In genomic region chr15:40108855-40109735, GRCh38 we compare ENCODE assay signal across 1 cellular context.
TF ChIP-seq lines count a peak whose summit lies in the region.

A gene with protein sequence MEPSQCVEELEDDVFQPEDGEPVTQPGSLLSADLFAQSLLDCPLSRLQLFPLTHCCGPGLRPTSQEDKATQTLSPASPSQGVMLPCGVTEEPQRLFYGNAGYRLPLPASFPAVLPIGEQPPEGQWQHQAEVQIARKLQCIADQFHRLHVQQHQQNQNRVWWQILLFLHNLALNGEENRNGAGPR (minus strand): TSS chr15:40108879. CDS start chr15:40106086, 2,793 bp downstream.

TF ChIP-seq in HepG2, 621 proteins besides CTCF, POLR2A, EP300 and RAD21 (continued from another document and continues in another):
- TF ChIP-seq HBP1 (CRISPR knock-in tag; IDR thresholded peaks at IDR 0.05; ENCODE audit: low read depth): peak; percentile 65
- TF ChIP-seq ZNF382 (CRISPR knock-in tag; IDR thresholded peaks at IDR 0.05; ENCODE audit: borderline replicate concordance): no peak
- TF ChIP-seq ZNF230 (CRISPR knock-in tag; IDR thresholded peaks at IDR 0.05): peak; percentile 88
- no peak for TF ChIP-seq FOSL1 (CRISPR knock-in tag; IDR thresholded peaks at IDR 0.05; ENCODE audit: borderline replicate concordance)
- TF ChIP-seq SRF (IDR thresholded peaks at IDR 0.05; ENCODE audit: low read depth, low read length): no peak
- no peak for TF ChIP-seq MLLT10 (CRISPR knock-in tag; IDR thresholded peaks at IDR 0.05)
- TF ChIP-seq SMAD9 (CRISPR knock-in tag; IDR thresholded peaks at IDR 0.05): no peak
- TF ChIP-seq, protein P1, sequence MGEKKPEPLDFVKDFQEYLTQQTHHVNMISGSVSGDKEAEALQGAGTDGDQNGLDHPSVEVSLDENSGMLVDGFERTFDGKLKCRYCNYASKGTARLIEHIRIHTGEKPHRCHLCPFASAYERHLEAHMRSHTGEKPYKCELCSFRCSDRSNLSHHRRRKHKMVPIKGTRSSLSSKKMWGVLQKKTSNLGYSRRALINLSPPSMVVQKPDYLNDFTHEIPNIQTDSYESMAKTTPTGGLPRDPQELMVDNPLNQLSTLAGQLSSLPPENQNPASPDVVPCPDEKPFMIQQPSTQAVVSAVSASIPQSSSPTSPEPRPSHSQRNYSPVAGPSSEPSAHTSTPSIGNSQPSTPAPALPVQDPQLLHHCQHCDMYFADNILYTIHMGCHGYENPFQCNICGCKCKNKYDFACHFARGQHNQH (CRISPR knock-in tag; IDR thresholded peaks at IDR 0.05): peak; percentile 62; the same call in 1 of the 2 replicates
- TF ChIP-seq, protein P2, sequence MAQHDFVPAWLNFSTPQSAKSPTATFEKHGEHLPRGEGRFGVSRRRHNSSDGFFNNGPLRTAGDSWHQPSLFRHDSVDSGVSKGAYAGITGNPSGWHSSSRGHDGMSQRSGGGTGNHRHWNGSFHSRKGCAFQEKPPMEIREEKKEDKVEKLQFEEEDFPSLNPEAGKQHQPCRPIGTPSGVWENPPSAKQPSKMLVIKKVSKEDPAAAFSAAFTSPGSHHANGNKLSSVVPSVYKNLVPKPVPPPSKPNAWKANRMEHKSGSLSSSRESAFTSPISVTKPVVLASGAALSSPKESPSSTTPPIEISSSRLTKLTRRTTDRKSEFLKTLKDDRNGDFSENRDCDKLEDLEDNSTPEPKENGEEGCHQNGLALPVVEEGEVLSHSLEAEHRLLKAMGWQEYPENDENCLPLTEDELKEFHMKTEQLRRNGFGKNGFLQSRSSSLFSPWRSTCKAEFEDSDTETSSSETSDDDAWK (CRISPR knock-in tag; IDR thresholded peaks at IDR 0.05): no peak
- peak; percentile 72 for TF ChIP-seq ZNF501 (CRISPR knock-in tag; IDR thresholded peaks at IDR 0.05)
- no peak for TF ChIP-seq ZSCAN30 (CRISPR knock-in tag; IDR thresholded peaks at IDR 0.05)
- TF ChIP-seq, protein P3, sequence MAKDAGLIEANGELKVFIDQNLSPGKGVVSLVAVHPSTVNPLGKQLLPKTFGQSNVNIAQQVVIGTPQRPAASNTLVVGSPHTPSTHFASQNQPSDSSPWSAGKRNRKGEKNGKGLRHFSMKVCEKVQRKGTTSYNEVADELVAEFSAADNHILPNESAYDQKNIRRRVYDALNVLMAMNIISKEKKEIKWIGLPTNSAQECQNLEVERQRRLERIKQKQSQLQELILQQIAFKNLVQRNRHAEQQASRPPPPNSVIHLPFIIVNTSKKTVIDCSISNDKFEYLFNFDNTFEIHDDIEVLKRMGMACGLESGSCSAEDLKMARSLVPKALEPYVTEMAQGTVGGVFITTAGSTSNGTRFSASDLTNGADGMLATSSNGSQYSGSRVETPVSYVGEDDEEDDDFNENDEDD (CRISPR knock-in tag; IDR thresholded peaks at IDR 0.05; ENCODE audit: borderline replicate concordance): peak; percentile 78; the same call in 1 of the 2 replicates
- TF ChIP-seq SPEN (CRISPR knock-in tag; IDR thresholded peaks at IDR 0.05; ENCODE audit: low read depth): peak; percentile 85; the same call in 1 of the 2 replicates
- TF ChIP-seq ISL2 (CRISPR knock-in tag; IDR thresholded peaks at IDR 0.05): peak; percentile 62; the same call in 1 of the 2 replicates
- no peak for TF ChIP-seq JUND (CRISPR knock-in tag; IDR thresholded peaks at IDR 0.05)
- TF ChIP-seq ZMYM4 (CRISPR knock-in tag; IDR thresholded peaks at IDR 0.05): peak; percentile 87
- TF ChIP-seq, protein P4, sequence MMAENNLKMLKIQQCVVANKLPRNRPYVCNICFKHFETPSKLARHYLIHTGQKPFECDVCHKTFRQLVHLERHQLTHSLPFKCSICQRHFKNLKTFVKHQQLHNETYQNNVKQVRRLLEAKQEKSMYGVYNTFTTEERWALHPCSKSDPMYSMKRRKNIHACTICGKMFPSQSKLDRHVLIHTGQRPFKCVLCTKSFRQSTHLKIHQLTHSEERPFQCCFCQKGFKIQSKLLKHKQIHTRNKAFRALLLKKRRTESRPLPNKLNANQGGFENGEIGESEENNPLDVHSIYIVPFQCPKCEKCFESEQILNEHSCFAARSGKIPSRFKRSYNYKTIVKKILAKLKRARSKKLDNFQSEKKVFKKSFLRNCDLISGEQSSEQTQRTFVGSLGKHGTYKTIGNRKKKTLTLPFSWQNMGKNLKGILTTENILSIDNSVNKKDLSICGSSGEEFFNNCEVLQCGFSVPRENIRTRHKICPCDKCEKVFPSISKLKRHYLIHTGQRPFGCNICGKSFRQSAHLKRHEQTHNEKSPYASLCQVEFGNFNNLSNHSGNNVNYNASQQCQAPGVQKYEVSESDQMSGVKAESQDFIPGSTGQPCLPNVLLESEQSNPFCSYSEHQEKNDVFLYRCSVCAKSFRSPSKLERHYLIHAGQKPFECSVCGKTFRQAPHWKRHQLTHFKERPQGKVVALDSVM (CRISPR knock-in tag; IDR thresholded peaks at IDR 0.05): peak; percentile 33; the same call in 1 of the 2 replicates
- peak; percentile 54 for TF ChIP-seq CBFB (CRISPR knock-in tag; IDR thresholded peaks at IDR 0.05)
- TF ChIP-seq, protein P5, sequence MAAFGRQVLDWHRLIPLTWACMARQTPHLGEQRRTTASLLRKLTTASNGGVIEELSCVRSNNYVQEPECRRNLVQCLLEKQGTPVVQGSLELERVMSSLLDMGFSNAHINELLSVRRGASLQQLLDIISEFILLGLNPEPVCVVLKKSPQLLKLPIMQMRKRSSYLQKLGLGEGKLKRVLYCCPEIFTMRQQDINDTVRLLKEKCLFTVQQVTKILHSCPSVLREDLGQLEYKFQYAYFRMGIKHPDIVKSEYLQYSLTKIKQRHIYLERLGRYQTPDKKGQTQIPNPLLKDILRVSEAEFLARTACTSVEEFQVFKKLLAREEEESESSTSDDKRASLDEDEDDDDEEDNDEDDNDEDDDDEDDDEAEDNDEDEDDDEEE (CRISPR knock-in tag; IDR thresholded peaks at IDR 0.05): no peak
- no peak; the same call in 1 of the 2 replicates for TF ChIP-seq KDM4B (CRISPR knock-in tag; IDR thresholded peaks at IDR 0.05)
- 0 out of 2 replicates have a peak, but pooled peaks have one; percentile 66 for TF ChIP-seq GTF3A (CRISPR knock-in tag; conservative IDR thresholded peaks at IDR 0.05)
- TF ChIP-seq DZIP1 (CRISPR knock-in tag; IDR thresholded peaks at IDR 0.05): no peak; the same call in 1 of the 2 replicates
- peak; percentile 70 for TF ChIP-seq PITX1 (CRISPR knock-in tag; IDR thresholded peaks at IDR 0.05)
- TF ChIP-seq ZNF333 (CRISPR knock-in tag; IDR thresholded peaks at IDR 0.05; ENCODE audit: borderline replicate concordance): no peak
- no peak for TF ChIP-seq ZBTB42 (CRISPR knock-in tag; IDR thresholded peaks at IDR 0.05)
- TF ChIP-seq ZNF329 (CRISPR knock-in tag; IDR thresholded peaks at IDR 0.05; ENCODE audit: low read depth): no peak
- TF ChIP-seq, protein P6, sequence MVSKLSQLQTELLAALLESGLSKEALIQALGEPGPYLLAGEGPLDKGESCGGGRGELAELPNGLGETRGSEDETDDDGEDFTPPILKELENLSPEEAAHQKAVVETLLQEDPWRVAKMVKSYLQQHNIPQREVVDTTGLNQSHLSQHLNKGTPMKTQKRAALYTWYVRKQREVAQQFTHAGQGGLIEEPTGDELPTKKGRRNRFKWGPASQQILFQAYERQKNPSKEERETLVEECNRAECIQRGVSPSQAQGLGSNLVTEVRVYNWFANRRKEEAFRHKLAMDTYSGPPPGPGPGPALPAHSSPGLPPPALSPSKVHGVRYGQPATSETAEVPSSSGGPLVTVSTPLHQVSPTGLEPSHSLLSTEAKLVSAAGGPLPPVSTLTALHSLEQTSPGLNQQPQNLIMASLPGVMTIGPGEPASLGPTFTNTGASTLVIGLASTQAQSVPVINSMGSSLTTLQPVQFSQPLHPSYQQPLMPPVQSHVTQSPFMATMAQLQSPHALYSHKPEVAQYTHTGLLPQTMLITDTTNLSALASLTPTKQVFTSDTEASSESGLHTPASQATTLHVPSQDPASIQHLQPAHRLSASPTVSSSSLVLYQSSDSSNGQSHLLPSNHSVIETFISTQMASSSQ (IDR thresholded peaks at IDR 0.05; ENCODE audit: low read depth): no peak
- TF ChIP-seq, protein P6 (CRISPR knock-in tag; IDR thresholded peaks at IDR 0.05; ENCODE audit: borderline replicate concordance): peak; percentile 58; the same call in 1 of the 2 replicates
- TF ChIP-seq TBL1XR1 (IDR thresholded peaks at IDR 0.05; ENCODE audit: borderline replicate concordance, low read length, partially characterized antibody): no peak
- TF ChIP-seq ZNF546 (CRISPR knock-in tag; conservative IDR thresholded peaks at IDR 0.05): no peak
- TF ChIP-seq, protein P7, sequence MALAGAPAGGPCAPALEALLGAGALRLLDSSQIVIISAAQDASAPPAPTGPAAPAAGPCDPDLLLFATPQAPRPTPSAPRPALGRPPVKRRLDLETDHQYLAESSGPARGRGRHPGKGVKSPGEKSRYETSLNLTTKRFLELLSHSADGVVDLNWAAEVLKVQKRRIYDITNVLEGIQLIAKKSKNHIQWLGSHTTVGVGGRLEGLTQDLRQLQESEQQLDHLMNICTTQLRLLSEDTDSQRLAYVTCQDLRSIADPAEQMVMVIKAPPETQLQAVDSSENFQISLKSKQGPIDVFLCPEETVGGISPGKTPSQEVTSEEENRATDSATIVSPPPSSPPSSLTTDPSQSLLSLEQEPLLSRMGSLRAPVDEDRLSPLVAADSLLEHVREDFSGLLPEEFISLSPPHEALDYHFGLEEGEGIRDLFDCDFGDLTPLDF (CRISPR knock-in tag; IDR thresholded peaks at IDR 0.05): peak; percentile 81; the same call in 1 of the 2 replicates
- no peak for TF ChIP-seq MBD4 (IDR thresholded peaks at IDR 0.05; ENCODE audit: borderline replicate concordance, low read length)
- peak; percentile 78; the same call in 1 of the 2 replicates for TF ChIP-seq FOXC1 (CRISPR knock-in tag; IDR thresholded peaks at IDR 0.05; ENCODE audit: borderline replicate concordance)
- TF ChIP-seq CHD4 (IDR thresholded peaks at IDR 0.05; ENCODE audit: borderline replicate concordance, low read length): peak; percentile 27; the same call in 1 of the 2 replicates
- TF ChIP-seq HDAC2 (CRISPR knock-in tag; IDR thresholded peaks at IDR 0.05): peak; percentile 59; the same call in 1 of the 2 replicates
- no peak for TF ChIP-seq ZBTB39 (CRISPR knock-in tag; IDR thresholded peaks at IDR 0.05)
- TF ChIP-seq JUNB (CRISPR knock-in tag; IDR thresholded peaks at IDR 0.05; ENCODE audit: borderline replicate concordance): no peak
- TF ChIP-seq TGIF2 (CRISPR knock-in tag; IDR thresholded peaks at IDR 0.05): peak; percentile 55; the same call in 1 of the 2 replicates
- 0 out of 2 replicates have a peak, but pooled peaks have one; percentile 41 for TF ChIP-seq ZNF337 (CRISPR knock-in tag; IDR thresholded peaks at IDR 0.05; ENCODE audit: borderline replicate concordance, low read depth)
